Comparison of ENCODE assay signal across 1 cellular context in genomic region chr1:217052196-217052595, GRCh38.
TF ChIP-seq lines count a peak whose summit lies in the region.

No MANE protein-coding gene starts in this region.

TF ChIP-seq in IMR-90, 13 proteins besides CTCF, POLR2A, EP300 and RAD21 (continued from another document):
- TF ChIP-seq USF2 (IDR thresholded peaks at IDR 0.05; ENCODE audit: low read depth, low read length) (no peak), CEBPB (IDR thresholded peaks at IDR 0.05; ENCODE audit: low read depth, low read length) (no peak), NFE2L2 (IDR thresholded peaks at IDR 0.05; ENCODE audit: low read depth, low read length) (no peak)
